Comparison of ENCODE assay signal across 11 cellular contexts in genomic region chr20:50475879-50476292, GRCh38. TPM values are rescaled to one million over a fixed set of nuclear protein-coding genes. Genes with fewer than 3 reads are reported as not detected.
DNase-seq lines count a peak whose midpoint lies in the region; ATAC-seq and TF ChIP-seq lines count a peak whose summit lies in the region.
"Had no signal": no experiment of that assay in that cellular context is flagged by ENCODE, and none has a peak within 500 bp of the region (broad histone marks: within the 10 kb centered on the region; RNA-seq: fewer than 3 reads in every experiment).

No MANE protein-coding gene starts in this region.

- H4K20me1 ChIP-seq in GM23248 (ENCODE audit: insufficient read depth) (no peaks in the 10 kb centered on the region), OCI-LY3 (ENCODE audit: insufficient read depth, low read length) (no peaks in the 10 kb centered on the region)

- no peak overlapping the region for H3K4me3 Mint-ChIP-seq in nephron
- H3K4me3 Mint-ChIP-seq in stimulated activated naive B cell treated with anti-CD40 and anti-IgM and Interleukin-4, amounts not matched to agents 10 μg/mL and 1 μg/mL and 100 μg/mL, for 72 hours: no peak overlapping the region
- H3K4me3 Mint-ChIP-seq: IgD-negative memory B cell had no signal

- H2AFZ ChIP-seq in GM23248 (no peak overlapping the region), OCI-LY3 (ENCODE audit: low read depth, low read length) (0 out of 2 replicates have a peak overlapping the region, but pooled peaks have one; percentile 51)

- no peaks in the 10 kb centered on the region for H3K36me3 Mint-ChIP-seq in nephron (ENCODE audit: low read depth)
- no peaks in the 10 kb centered on the region for H3K36me3 Mint-ChIP-seq in stimulated activated naive B cell treated with anti-CD40 and anti-IgM and Interleukin-4, amounts not matched to agents 10 μg/mL and 1 μg/mL and 100 μg/mL, for 72 hours
- H3K36me3 Mint-ChIP-seq: IgD-negative memory B cell had no signal

- H3K9me3 ChIP-seq in GM23248 (ENCODE audit: low read depth) (no peaks in the 10 kb centered on the region), OCI-LY3 (ENCODE audit: insufficient read depth, low read length) (no peaks in the 10 kb centered on the region)

- H3K79me2 ChIP-seq in GM23248 (ENCODE audit: insufficient read depth) (no peaks in the 10 kb centered on the region), OCI-LY3 (ENCODE audit: low read length) (no peaks in the 10 kb centered on the region)

- H3K27me3 ChIP-seq in GM23248 (replicated peaks; ENCODE audit: insufficient read depth) (no peaks in the 10 kb centered on the region), OCI-LY3 (ENCODE audit: low read depth, low read length) (peaks cover 2% of the 10 kb centered on the region; the same call in 1 of the 2 replicates), foreskin keratinocyte (no peaks in the 10 kb centered on the region)

- TF ChIP-seq CTCF in OCI-LY3 (IDR thresholded peaks at IDR 0.05; ENCODE audit: low read depth, low read length) (no peak), nephron (IDR thresholded peaks at IDR 0.05; ENCODE audit: unreplicated experiment in 3 of 3) (no peak), foreskin keratinocyte (conservative IDR thresholded peaks at IDR 0.05) (no peak)

- WGBS in GM23248 (ENCODE audit: low coverage in 1 of 2, low lambda C conversion rate in 2 of 2, missing lambda C conversion rate in 2 of 2), 2 experiments: 71 to 72% methylated on average over 12 of the region's 12 CpGs

- DNase-seq in GM23248 (peak; percentile 44), erythroblast (lab: John Stamatoyannopoulos, UW) (peak; percentile 61 to 72), foreskin keratinocyte (no peak), Kasumi-1 (lab: John Stamatoyannopoulos, UW) (no peak)
- no peak for DNase-seq in NK-92 treated with Interleukin-12 subunit alpha and Interleukin-12 subunit beta, amount 100 ng/mL, for 24 hours (lab: John Stamatoyannopoulos, UW)
- no peak for DNase-seq in stimulated activated naive B cell treated with anti-CD40 and anti-IgM and Interleukin-4, amounts not matched to agents 10 μg/mL and 1 μg/mL and 100 μg/mL, for 72 hours
- DNase-seq: activated CD4-positive, alpha-beta T cell treated with anti-CD3 and anti-CD28 coated beads for 4 hours; DMS153 had no signal

- H3K4me1 Mint-ChIP-seq in nephron: peaks cover 6% of the 10 kb centered on the region
- peaks cover 30 to 61% of the 10 kb centered on the region in 2 donors for H3K4me1 Mint-ChIP-seq in stimulated activated naive B cell treated with anti-CD40 and anti-IgM and Interleukin-4, amounts not matched to agents 10 μg/mL and 1 μg/mL and 100 μg/mL, for 72 hours

- H3K9ac ChIP-seq in GM23248 (no peak overlapping the region), OCI-LY3 (ENCODE audit: low read length) (no peak overlapping the region)

- H3K4me3 ChIP-seq in GM23248 (no peak overlapping the region), OCI-LY3 (ENCODE audit: low read length) (no peak overlapping the region)

- H3K4me1 ChIP-seq in GM23248 (ENCODE audit: insufficient read depth): 0 out of 2 replicates have a peak, but pooled peaks cover 4% of the 10 kb centered on the region
- H3K4me1 ChIP-seq in OCI-LY3 (ENCODE audit: low read length): peaks cover 51% of the 10 kb centered on the region
- H3K4me1 ChIP-seq in foreskin keratinocyte: peaks cover 8% of the 10 kb centered on the region

- H3F3A ChIP-seq in GM23248 (ENCODE audit: insufficient read depth): no peaks in the 10 kb centered on the region

- ATAC-seq in foreskin keratinocyte: no peak
- ATAC-seq in stimulated activated naive B cell treated with anti-CD40 and anti-IgM and Interleukin-4, amounts not matched to agents 10 μg/mL and 1 μg/mL and 100 μg/mL, for 72 hours (replicated peaks): no peak

- no peak overlapping the region for H3K27ac ChIP-seq in GM23248
- no peak overlapping the region for H3K27ac ChIP-seq in OCI-LY3 (ENCODE audit: low read length)
- H3K27ac ChIP-seq in foreskin keratinocyte: no peak overlapping the region

- H3K9me3 Mint-ChIP-seq in nephron: no peaks in the 10 kb centered on the region
- no peaks in the 10 kb centered on the region for H3K9me3 Mint-ChIP-seq in stimulated activated naive B cell treated with anti-CD40 and anti-IgM and Interleukin-4, amounts not matched to agents 10 μg/mL and 1 μg/mL and 100 μg/mL, for 72 hours
- H3K9me3 Mint-ChIP-seq: IgD-negative memory B cell had no signal

- H3K36me3 ChIP-seq in GM23248 (ENCODE audit: low read depth): no peaks in the 10 kb centered on the region
- no peaks in the 10 kb centered on the region for H3K36me3 ChIP-seq in OCI-LY3 (replicated peaks; ENCODE audit: low read depth, low read length)

- peaks cover 10% of the 10 kb centered on the region for H3K27me3 Mint-ChIP-seq in nephron (ENCODE audit: low read depth)
- no peaks in the 10 kb centered on the region for H3K27me3 Mint-ChIP-seq in stimulated activated naive B cell treated with anti-CD40 and anti-IgM and Interleukin-4, amounts not matched to agents 10 μg/mL and 1 μg/mL and 100 μg/mL, for 72 hours

- H3K9me2 ChIP-seq in GM23248 (ENCODE audit: insufficient read depth): no peaks in the 10 kb centered on the region

- H3K27ac Mint-ChIP-seq in nephron: peak overlapping the region in 2 of 3 experiments; percentile 12 to 62
- no peak overlapping the region for H3K27ac Mint-ChIP-seq in stimulated activated naive B cell treated with anti-CD40 and anti-IgM and Interleukin-4, amounts not matched to agents 10 μg/mL and 1 μg/mL and 100 μg/mL, for 72 hours

- TF ChIP-seq POLR2A in erythroblast (IDR thresholded peaks at IDR 0.05; ENCODE audit: low read length): no peak

- no peak overlapping the region for H3K4me2 ChIP-seq in GM23248 (ENCODE audit: unreplicated experiment)
- H3K4me2 ChIP-seq in OCI-LY3 (ENCODE audit: low read length): peak overlapping the region; percentile 23; the same call in 1 of the 2 replicates

- in situ Hi-C loops in GM23248 (cut with MboI): no loop called here

RNA-seq across cellular contexts. Expression of gene PTPN1, which starts 34.3 kb away (rescaled TPM):
- 22.8 and 27.9 TPM in 2 replicates for total RNA-seq in GM23248 (2014; rRNA removed; shearing (Covaris generic))
- polyA plus RNA-seq in GM23248 (2016; fragmentation: Nextera tagmentation; extraction: Ambion mirVana) (18.8 and 18.9 TPM in 2 replicates), foreskin keratinocyte (48.8 and 49.9 TPM in 2 replicates)
- total RNA-seq in foreskin keratinocyte: 74.3 and 80.5 TPM in 2 replicates

Comparison
In these comparisons a context has a peak if more than half of its experiments do, and no peak if none do; other contexts are left out.
1. DNase-seq: peak in GM23248 (single experiment) and erythroblast (2 of 2); none in NK-92 treated with Interleukin-12 subunit alpha and Interleukin-12 subunit beta, amount 100 ng/mL, for 24 hours (single experiment), foreskin keratinocyte (0 of 2), Kasumi-1 (0 of 2) and stimulated activated naive B cell treated with anti-CD40 and anti-IgM and Interleukin-4, amounts not matched to agents 10 μg/mL and 1 μg/mL and 100 μg/mL, for 72 hours (single experiment).